ENCODE assay signal across 23 cellular contexts in the genomic region with DNA sequence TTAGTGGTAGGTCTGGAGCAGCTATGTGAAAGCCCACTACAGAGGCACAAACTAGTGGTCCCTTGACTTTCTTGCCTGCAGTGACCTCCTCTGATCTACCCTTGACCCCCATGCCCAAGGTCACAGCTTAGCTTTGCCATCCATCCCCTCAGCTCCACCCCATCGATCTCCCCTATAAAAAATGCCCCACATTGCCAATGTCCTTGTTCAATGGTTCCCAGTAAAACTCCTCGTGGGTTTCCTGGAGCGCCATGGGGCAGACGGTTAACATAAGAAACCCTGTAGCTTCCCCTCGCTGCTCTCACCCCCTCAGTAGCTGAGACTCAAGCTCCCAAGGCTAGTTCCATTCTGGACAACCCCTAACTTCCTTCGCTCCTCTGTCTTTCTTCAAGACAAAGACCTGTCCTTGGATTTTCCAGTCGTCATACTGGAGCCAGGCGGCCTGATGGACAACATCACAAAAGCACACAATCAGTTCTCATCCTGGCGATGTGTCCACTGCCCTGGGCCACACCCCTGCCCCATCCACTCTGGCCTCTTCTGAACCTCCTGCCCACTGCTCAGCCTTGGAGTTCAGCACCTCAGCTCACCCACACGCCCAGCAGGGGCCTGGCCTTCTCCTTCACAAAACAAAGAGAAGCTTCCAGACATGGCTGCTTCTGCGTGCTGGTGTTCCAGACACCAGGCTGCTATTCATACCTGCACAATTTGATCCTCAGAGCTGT.
DNase-seq lines count a peak whose midpoint lies in the region; ATAC-seq, FAIRE-seq and TF ChIP-seq lines count a peak whose summit lies in the region.
"Had no signal": no experiment of that assay in that cellular context is flagged by ENCODE, and none has a peak within 500 bp of the region (broad histone marks: within the 10 kb centered on the region; RNA-seq: fewer than 3 reads in every experiment).

No MANE protein-coding gene starts in this region.

- POLR2A ChIA-PET in H1 (lab: Charles Lee; ENCODE audit: partially characterized antibody), result interaction anchor here (0.6 kb wide), 1 partner anchor 322 kb away, joined by 3 read pairs; no protein-coding TSS in a partner anchor
- POLR2A ChIA-PET in CD4-positive, alpha-beta memory T cell (lab: Charles Lee; ENCODE audit: partially characterized antibody), result no interaction called here

- H2AFZ ChIP-seq in H9 (ENCODE audit: low read length) (no peak overlapping the region), H1 (ENCODE audit: low read length) (no peak overlapping the region)
- H2AFZ ChIP-seq: GM23248 had no signal

- CTCF ChIA-PET in H1 (lab: Charles Lee; ENCODE audit: partially characterized antibody), result interaction anchor here (0.9 kb wide), 1 partner anchor 166 kb away, joined by 3 read pairs; no protein-coding TSS in a partner anchor
- CTCF ChIA-PET in CD4-positive, alpha-beta memory T cell (lab: Charles Lee; ENCODE audit: partially characterized antibody), result no interaction called here

- H3K36me3 Mint-ChIP-seq in H9 (ENCODE audit: insufficient read depth in 1 of 3, low read depth in 3 of 3), result no peaks in the 10 kb centered on the region
- H3K36me3 Mint-ChIP-seq in osteocyte (ENCODE audit: unreplicated experiment), result no peaks in the 10 kb centered on the region
- no peaks in the 10 kb centered on the region for H3K36me3 Mint-ChIP-seq in CD4-positive, alpha-beta memory T cell
- H3K36me3 Mint-ChIP-seq: CD4-positive, CD25-positive, alpha-beta regulatory T cell had no signal

- H3K79me2 ChIP-seq in H9 (ENCODE audit: insufficient read depth, low read length), result no peaks in the 10 kb centered on the region
- H3K79me2 ChIP-seq in H1 (ENCODE audit: control insufficient read depth in 1 of 2, insufficient read depth in 2 of 2, low read length in 2 of 2), result no peaks in the 10 kb centered on the region

- H4K20me1 ChIP-seq in H9 (ENCODE audit: control insufficient read depth, insufficient read depth, insufficient read length) (no peaks in the 10 kb centered on the region), H1 (replicated peaks in 1 of 2; ENCODE audit: control insufficient read depth in 1 of 2, insufficient read depth in 2 of 2, low read length in 2 of 2) (no peaks in the 10 kb centered on the region)

- H3K79me1 ChIP-seq in H9 (ENCODE audit: insufficient read depth, low read depth, low read length, poor library complexity, severe bottlenecking), result no peaks in the 10 kb centered on the region
- H3K79me1 ChIP-seq in H1 (ENCODE audit: low read depth, low read length), result no peaks in the 10 kb centered on the region

- 0 out of 2 replicates have a peak overlapping the region, but pooled peaks have one; percentile 1 for H3K14ac ChIP-seq in H9 (ENCODE audit: insufficient read depth, low read length)
- no peak overlapping the region for H3K14ac ChIP-seq in H1 (ENCODE audit: insufficient read length)

- no peak overlapping the region for H2AK5ac ChIP-seq in H9 (ENCODE audit: insufficient read length, low read length)
- no peak overlapping the region for H2AK5ac ChIP-seq in H1 (ENCODE audit: low read depth, low read length)

- TF ChIP-seq CTCF in H9 (conservative IDR thresholded peaks at IDR 0.05) (no peak), H1 (IDR thresholded peaks at IDR 0.05; ENCODE audit: control extremely low read depth in 1 of 3, insufficient read depth in 1 of 3, low read depth in 1 of 3, low read length in 3 of 3) (no peak), osteocyte (IDR thresholded peaks at IDR 0.05) (no peak)

- H3K27ac Mint-ChIP-seq in H9 (peak overlapping the region in 1 of 3 experiments; percentile 72; a peak in 2 of 7 replicates), osteocyte (ENCODE audit: unreplicated experiment) (no peak overlapping the region)
- H3K27ac Mint-ChIP-seq in CD4-positive, alpha-beta memory T cell, result no peak overlapping the region
- H3K27ac Mint-ChIP-seq: CD4-positive, CD25-positive, alpha-beta regulatory T cell; HFFc6 had no signal

- H3K9ac ChIP-seq in H9 (ENCODE audit: extremely low read depth, insufficient read length, low read length) (no peak overlapping the region), H1 (replicated peaks in 1 of 4; ENCODE audit: extremely low read depth in 1 of 4, low read depth in 3 of 4, low read length in 3 of 4) (no peak overlapping the region)
- H3K9ac ChIP-seq: GM23248 had no signal

- H3K4me3 ChIP-seq in H1 (ENCODE audit: extremely low read depth in 1 of 4, insufficient read depth in 2 of 4, low read depth in 3 of 4, low read length in 4 of 4), result no peak overlapping the region
- no peak overlapping the region for H3K4me3 ChIP-seq in CD4-positive, alpha-beta memory T cell (ENCODE audit: low read length in 2 of 2)
- H3K4me3 ChIP-seq: GM23248 had no signal

- H3K27me3 Mint-ChIP-seq in H9 (ENCODE audit: low read depth) (peaks cover 18% of the 10 kb centered on the region), osteocyte (ENCODE audit: unreplicated experiment) (peaks cover 8% of the 10 kb centered on the region)
- H3K27me3 Mint-ChIP-seq in CD4-positive, alpha-beta memory T cell, result peaks cover 0 to 1% of the 10 kb centered on the region in 2 donors
- H3K27me3 Mint-ChIP-seq: CD4-positive, CD25-positive, alpha-beta regulatory T cell had no signal

- no CpG with 5 or more reads among the region's 11 CpGs for WGBS in H9 (ENCODE audit: extremely low coverage, insufficient read length, low lambda C conversion rate)
- 91% methylated on average over 11 of the region's 11 CpGs; no CpG with 5 or more reads in 1 of the 2 experiments for WGBS in H1 (ENCODE audit: extremely low coverage in 1 of 2, insufficient coverage in 1 of 2, insufficient read length in 1 of 2, insufficient replicate concordance in 2 of 2, low coverage in 1 of 2, low lambda C conversion rate in 2 of 2, missing lambda C conversion rate in 1 of 2), 2 experiments

- H3K4me1 Mint-ChIP-seq in H9 (peaks cover 2 to 5% of the 10 kb centered on the region in 2 experiments; a peak in 2 of 4 replicates), osteocyte (ENCODE audit: unreplicated experiment) (no peaks in the 10 kb centered on the region)
- no peaks in the 10 kb centered on the region for H3K4me1 Mint-ChIP-seq in CD4-positive, alpha-beta memory T cell
- H3K4me1 Mint-ChIP-seq: CD4-positive, CD25-positive, alpha-beta regulatory T cell had no signal

- H3K9me3 ChIP-seq in H9 (ENCODE audit: control insufficient read depth, low read depth, low read length) (no peaks in the 10 kb centered on the region), H1 (ENCODE audit: insufficient read depth in 2 of 2, low read depth in 1 of 2, low read length in 1 of 2) (no peaks in the 10 kb centered on the region; a peak in 1 of 4 replicates)
- H3K9me3 ChIP-seq in CD4-positive, alpha-beta memory T cell (ENCODE audit: control insufficient read depth in 1 of 2, low read length in 2 of 2), result no peaks in the 10 kb centered on the region
- H3K9me3 ChIP-seq: Caco-2 had no signal

- TF ChIP-seq EP300 in H1 (IDR thresholded peaks at IDR 0.05; ENCODE audit: borderline replicate concordance in 1 of 2, low read depth in 2 of 2, low read length in 2 of 2), result no peak

- H3K9me3 Mint-ChIP-seq in H9 (no peaks in the 10 kb centered on the region; a peak in 1 of 5 replicates), osteocyte (ENCODE audit: unreplicated experiment) (no peaks in the 10 kb centered on the region)
- H3K9me3 Mint-ChIP-seq in CD4-positive, alpha-beta memory T cell, result peaks cover 0 to 4% (median 0%) of the 10 kb centered on the region in 8 donors

- H2BK5ac ChIP-seq in H9 (ENCODE audit: insufficient read length, low read length) (no peak overlapping the region), H1 (ENCODE audit: low read depth, low read length) (0 out of 2 replicates have a peak overlapping the region, but pooled peaks have one; percentile 18)

- no peak overlapping the region for H2BK20ac ChIP-seq in H9 (ENCODE audit: low read depth, low read length, poor library complexity, severe bottlenecking)
- 0 out of 2 replicates have a peak overlapping the region, but pooled peaks have one; percentile 11 for H2BK20ac ChIP-seq in H1 (ENCODE audit: low read length)

- H3K18ac ChIP-seq in H9 (ENCODE audit: insufficient read length, low read depth, low read length), result no peak overlapping the region
- no peak overlapping the region for H3K18ac ChIP-seq in H1 (ENCODE audit: extremely low read depth, low read length)

- H4K91ac ChIP-seq in H9 (ENCODE audit: insufficient read length, low read depth, low read length), result no peak overlapping the region
- no peak overlapping the region for H4K91ac ChIP-seq in H1 (replicated peaks; ENCODE audit: insufficient read length, low read length)

- H4K5ac ChIP-seq in H9 (ENCODE audit: insufficient read length, low read depth, low read length) (no peak overlapping the region), H1 (ENCODE audit: insufficient read length, low read depth, low read length) (no peak overlapping the region)

- H2BK15ac ChIP-seq in H9 (ENCODE audit: low read depth, low read length) (no peak overlapping the region), H1 (ENCODE audit: low read length) (peak overlapping the region; percentile 8; the same call in 1 of the 2 replicates)

- H2BK12ac ChIP-seq in H9 (ENCODE audit: insufficient read length, low read depth, low read length) (no peak overlapping the region), H1 (ENCODE audit: low read depth, low read length) (no peak overlapping the region; the same call in 1 of the 2 replicates)

- ATAC-seq in HG02884 (IDR thresholded peaks at IDR 0.05; ENCODE audit: unreplicated experiment), result no peak
- ATAC-seq: HCT116 had no signal

- H3K4me1 ChIP-seq in H9 (ENCODE audit: insufficient read depth, low read length), result no peaks in the 10 kb centered on the region
- peaks cover 0 to 5% (median 0%) of the 10 kb centered on the region in 4 experiments; a peak in 2 of 7 replicates for H3K4me1 ChIP-seq in H1 (replicated peaks in 1 of 4; ENCODE audit: control insufficient read depth in 3 of 4, insufficient read depth in 4 of 4, low read length in 3 of 4)
- no peaks in the 10 kb centered on the region for H3K4me1 ChIP-seq in CD4-positive, alpha-beta memory T cell (ENCODE audit: insufficient read depth, low read length)
- H3K4me1 ChIP-seq: BE2C, Caco-2 had no signal

- FAIRE-seq in H1 (lab: Jason Lieb, UNC), result no peak
- FAIRE-seq: A204.1, D721Med, G401.6, GM12891, GM19239, H54, HTR-8/SVneo had no signal

- H3K4me2 ChIP-seq in H9 (ENCODE audit: insufficient read depth, insufficient read length, low read length) (no peak overlapping the region), H1 (ENCODE audit: insufficient read depth in 1 of 2, low read depth in 2 of 2, low read length in 2 of 2) (no peak overlapping the region)

- H3K23ac ChIP-seq in H9 (ENCODE audit: insufficient read length, low read depth, low read length) (no peak overlapping the region), H1 (ENCODE audit: insufficient read length) (no peak overlapping the region)

- DNase-seq in H9 (no peak), H1 (ENCODE audit: low read depth in 1 of 2, low spot score in 2 of 2) (peak in 1 of 2 experiments; percentile 22), mucosa of gallbladder (ENCODE audit: low spot score) (peak; percentile 8), osteocyte (ENCODE audit: extremely low spot score, unreplicated experiment) (peak; percentile 73), T-helper 9 cell (no peak)
- DNase-seq in CD4-positive, alpha-beta memory T cell, result no peak
- DNase-seq: ACHN; BE2C; C1 segment of cervical spinal cord; Caco-2; CD4-positive, CD25-positive, alpha-beta regulatory T cell; GM23248; HFFc6; IMR-90 had no signal

- H3K4ac ChIP-seq in H9 (ENCODE audit: low read depth, low read length), result no peak overlapping the region
- H3K4ac ChIP-seq in H1 (replicated peaks; ENCODE audit: insufficient read length, low read depth, low read length), result no peak overlapping the region

- H3K4me3 Mint-ChIP-seq in H9 (no peak overlapping the region), osteocyte (ENCODE audit: unreplicated experiment) (no peak overlapping the region)
- H3K4me3 Mint-ChIP-seq in CD4-positive, alpha-beta memory T cell, result no peak overlapping the region
- H3K4me3 Mint-ChIP-seq: CD4-positive, CD25-positive, alpha-beta regulatory T cell; HFFc6 had no signal

- H3K27ac ChIP-seq in H9 (ENCODE audit: insufficient read length, low read depth, low read length) (no peak overlapping the region), H1 (ENCODE audit: low read depth, low read length) (no peak overlapping the region)
- H3K27ac ChIP-seq in CD4-positive, alpha-beta memory T cell (ENCODE audit: low read depth, low read length), result no peak overlapping the region
- H3K27ac ChIP-seq: GM23248 had no signal

- H2BK120ac ChIP-seq in H9 (ENCODE audit: low read depth, low read length, poor library complexity, severe bottlenecking), result no peak overlapping the region
- no peak overlapping the region for H2BK120ac ChIP-seq in H1 (replicated peaks; ENCODE audit: low read depth, low read length)

- intact Hi-C loops in CD4-positive, alpha-beta memory T cell (cut with micrococcal nuclease), result no loop called here

- H3K56ac ChIP-seq in H9 (ENCODE audit: insufficient read length, low read depth, low read length) (no peak overlapping the region), H1 (replicated peaks; ENCODE audit: insufficient read length, low read depth, low read length) (no peak overlapping the region)

- no peaks in the 10 kb centered on the region for H3K27me3 ChIP-seq in H9 (ENCODE audit: insufficient read depth, low read length)
- no peaks in the 10 kb centered on the region; a peak in 1 of 7 replicates for H3K27me3 ChIP-seq in H1 (replicated peaks in 1 of 4; ENCODE audit: control insufficient read depth in 3 of 4, extremely low read depth in 1 of 4, insufficient read depth in 3 of 4, low read length in 3 of 4)
- H3K27me3 ChIP-seq in CD4-positive, alpha-beta memory T cell (ENCODE audit: insufficient read depth, low read length), result no peaks in the 10 kb centered on the region
- H3K27me3 ChIP-seq: BE2C had no signal

- no peak for TF ChIP-seq POLR2A in H1 (IDR thresholded peaks at IDR 0.05; ENCODE audit: control extremely low read depth in 1 of 2, low read depth in 2 of 2, low read length in 2 of 2)

- TF ChIP-seq RAD21 in H1 (IDR thresholded peaks at IDR 0.05 in 1 of 2, conservative IDR thresholded peaks at IDR 0.05 in 1 of 2; ENCODE audit: low read depth in 2 of 2, low read length in 2 of 2), result no peak

- H3K23me2 ChIP-seq in H9 (ENCODE audit: insufficient read length, low read depth, low read length, poor library complexity, severe bottlenecking) (peaks cover 3% of the 10 kb centered on the region), H1 (ENCODE audit: low read depth, low read length) (no peaks in the 10 kb centered on the region)

- no peak overlapping the region for H3T11ph ChIP-seq in H9 (ENCODE audit: low read length)

- no peak overlapping the region for H4K8ac ChIP-seq in H9 (replicated peaks; ENCODE audit: insufficient read length, low read depth, low read length)
- no peak overlapping the region for H4K8ac ChIP-seq in H1 (ENCODE audit: extremely low read depth, insufficient read depth, low read length)

- no peaks in the 10 kb centered on the region for H3K36me3 ChIP-seq in H1 (ENCODE audit: control insufficient read depth in 2 of 4, insufficient read depth in 4 of 4, low read length in 3 of 4)
- no peaks in the 10 kb centered on the region for H3K36me3 ChIP-seq in CD4-positive, alpha-beta memory T cell (ENCODE audit: insufficient read depth, low read length)
- H3K36me3 ChIP-seq: BE2C had no signal

Comparison
In these comparisons a context has a peak if more than half of its experiments do, and no peak if none do; other contexts are left out.
1. DNase-seq: peak in mucosa of gallbladder (single experiment) and osteocyte (single experiment); none in H9 (single experiment), CD4-positive, alpha-beta memory T cell (0 of 5) and T-helper 9 cell (single experiment).